Comparison of ENCODE assay signal across 1 cellular context in the genomic region with DNA sequence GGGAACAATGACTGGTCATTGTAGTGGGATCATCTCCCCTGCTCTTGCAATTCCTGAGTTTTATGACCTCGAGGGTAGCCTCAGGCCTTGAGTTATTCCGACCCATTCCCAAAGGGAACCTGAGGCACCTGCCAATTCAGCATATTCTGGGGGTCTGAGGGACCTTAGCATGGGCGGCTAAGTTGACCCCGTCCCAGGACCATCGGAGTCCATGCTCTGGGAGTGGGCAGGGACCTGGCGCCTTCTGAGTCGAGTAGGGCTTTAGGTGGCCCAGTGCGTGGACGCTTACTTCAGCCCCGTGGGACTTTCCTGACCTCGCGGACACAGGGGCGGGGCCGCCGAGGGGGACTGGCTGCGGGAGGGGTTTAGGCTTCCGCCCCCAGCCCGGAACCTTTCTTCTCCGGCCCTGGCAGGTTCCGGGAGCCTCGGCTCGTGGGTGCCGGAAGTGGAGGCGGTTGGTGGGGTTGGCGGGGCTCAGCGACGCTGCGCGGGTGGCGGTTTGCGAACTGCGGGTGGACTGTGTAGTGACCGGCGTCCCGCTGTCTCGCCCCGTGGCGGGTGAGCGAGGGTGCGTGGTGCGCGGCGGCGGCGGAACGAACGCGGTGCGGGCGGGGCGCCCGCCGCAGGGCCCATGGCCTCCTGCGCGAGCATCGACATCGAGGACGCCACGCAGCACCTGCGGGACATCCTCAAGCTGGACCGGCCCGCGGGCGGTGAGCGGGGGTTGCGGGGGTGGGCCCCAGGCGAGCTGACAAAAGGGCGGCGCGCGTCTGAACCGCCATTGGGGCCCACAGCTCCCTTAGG.
TF ChIP-seq lines count a peak whose summit lies in the region.

A gene with protein sequence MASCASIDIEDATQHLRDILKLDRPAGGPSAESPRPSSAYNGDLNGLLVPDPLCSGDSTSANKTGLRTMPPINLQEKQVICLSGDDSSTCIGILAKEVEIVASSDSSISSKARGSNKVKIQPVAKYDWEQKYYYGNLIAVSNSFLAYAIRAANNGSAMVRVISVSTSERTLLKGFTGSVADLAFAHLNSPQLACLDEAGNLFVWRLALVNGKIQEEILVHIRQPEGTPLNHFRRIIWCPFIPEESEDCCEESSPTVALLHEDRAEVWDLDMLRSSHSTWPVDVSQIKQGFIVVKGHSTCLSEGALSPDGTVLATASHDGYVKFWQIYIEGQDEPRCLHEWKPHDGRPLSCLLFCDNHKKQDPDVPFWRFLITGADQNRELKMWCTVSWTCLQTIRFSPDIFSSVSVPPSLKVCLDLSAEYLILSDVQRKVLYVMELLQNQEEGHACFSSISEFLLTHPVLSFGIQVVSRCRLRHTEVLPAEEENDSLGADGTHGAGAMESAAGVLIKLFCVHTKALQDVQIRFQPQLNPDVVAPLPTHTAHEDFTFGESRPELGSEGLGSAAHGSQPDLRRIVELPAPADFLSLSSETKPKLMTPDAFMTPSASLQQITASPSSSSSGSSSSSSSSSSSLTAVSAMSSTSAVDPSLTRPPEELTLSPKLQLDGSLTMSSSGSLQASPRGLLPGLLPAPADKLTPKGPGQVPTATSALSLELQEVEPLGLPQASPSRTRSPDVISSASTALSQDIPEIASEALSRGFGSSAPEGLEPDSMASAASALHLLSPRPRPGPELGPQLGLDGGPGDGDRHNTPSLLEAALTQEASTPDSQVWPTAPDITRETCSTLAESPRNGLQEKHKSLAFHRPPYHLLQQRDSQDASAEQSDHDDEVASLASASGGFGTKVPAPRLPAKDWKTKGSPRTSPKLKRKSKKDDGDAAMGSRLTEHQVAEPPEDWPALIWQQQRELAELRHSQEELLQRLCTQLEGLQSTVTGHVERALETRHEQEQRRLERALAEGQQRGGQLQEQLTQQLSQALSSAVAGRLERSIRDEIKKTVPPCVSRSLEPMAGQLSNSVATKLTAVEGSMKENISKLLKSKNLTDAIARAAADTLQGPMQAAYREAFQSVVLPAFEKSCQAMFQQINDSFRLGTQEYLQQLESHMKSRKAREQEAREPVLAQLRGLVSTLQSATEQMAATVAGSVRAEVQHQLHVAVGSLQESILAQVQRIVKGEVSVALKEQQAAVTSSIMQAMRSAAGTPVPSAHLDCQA (N-terminal part only) (plus strand): TSS at position 422 of the 804 bp plus-strand sequence. CDS start 210 bp downstream, at position 632.

TF ChIP-seq in K562, 482 proteins besides CTCF, POLR2A, EP300 and RAD21 (continued from another document and continues in another):
- TF ChIP-seq ARID3A (IDR thresholded peaks at IDR 0.05; ENCODE audit: borderline replicate concordance, low read depth, low read length) (peak; percentile 67), HDAC6 (IDR thresholded peaks at IDR 0.05; ENCODE audit: low read depth, low read length) (no peak), HINFP (tag; conservative IDR thresholded peaks at IDR 0.05; ENCODE audit: low read depth) (no peak), HNRNPLL (IDR thresholded peaks at IDR 0.05; ENCODE audit: low read depth, low read length, poor library complexity, severe bottlenecking) (peak; percentile 35), MTF1 (CRISPR knock-in tag; IDR thresholded peaks at IDR 0.05; ENCODE audit: borderline replicate concordance) (no peak), RBM15 (IDR thresholded peaks at IDR 0.05; ENCODE audit: insufficient read depth, low read length) (no peak), ILK (tag; IDR thresholded peaks at IDR 0.05; ENCODE audit: borderline replicate concordance, low read depth) (no peak), HBP1 (CRISPR knock-in tag; IDR thresholded peaks at IDR 0.05) (peak; percentile 81; the same call in 1 of the 2 replicates), ZSCAN29 (IDR thresholded peaks at IDR 0.05) (no peak), SMAD2 (IDR thresholded peaks at IDR 0.05; ENCODE audit: low read depth, low read length) (no peak), KDM4B (IDR thresholded peaks at IDR 0.05; ENCODE audit: borderline replicate concordance in 2 of 2, low read depth in 1 of 2) (peak in 1 of 2 experiments; percentile 80; a peak in 1 of 4 replicates), FOXJ3 (CRISPR knock-in tag; IDR thresholded peaks at IDR 0.05) (no peak), JUN (IDR thresholded peaks at IDR 0.05; ENCODE audit: borderline replicate concordance, low read depth, low read length) (no peak), JUN (CRISPR knock-in tag; IDR thresholded peaks at IDR 0.05; ENCODE audit: borderline replicate concordance) (0 out of 2 replicates have a peak, but pooled peaks have one; percentile 81), SMAD3 (CRISPR knock-in tag; conservative IDR thresholded peaks at IDR 0.05) (0 out of 2 replicates have a peak, but pooled peaks have one; percentile 42), JUNB (CRISPR knock-in tag; conservative IDR thresholded peaks at IDR 0.05) (0 out of 2 replicates have a peak, but pooled peaks have one; percentile 2), NR2C2 (CRISPR knock-in tag; IDR thresholded peaks at IDR 0.05) (peak; percentile 67; the same call in 1 of the 2 replicates), NR2C2 (tag; IDR thresholded peaks at IDR 0.05) (peak; percentile 88), ZNF197 (CRISPR knock-in tag; IDR thresholded peaks at IDR 0.05; ENCODE audit: low read depth) (no peak), SRSF1 (IDR thresholded peaks at IDR 0.05; ENCODE audit: low read depth, low read length) (no peak), TAF15 (IDR thresholded peaks at IDR 0.05; ENCODE audit: low read depth, low read length) (no peak), FOXA1 (IDR thresholded peaks at IDR 0.05; ENCODE audit: borderline replicate concordance) (no peak), U2AF2 (optimal IDR thresholded peaks at IDR 0.05; ENCODE audit: low read depth, low read length) (no peak), POLR3A (IDR thresholded peaks at IDR 0.05; ENCODE audit: borderline replicate concordance, extremely low read depth, insufficient read depth, insufficient read length) (no peak), NFXL1 (CRISPR knock-in tag; IDR thresholded peaks at IDR 0.05) (no peak), SMARCB1 (IDR thresholded peaks at IDR 0.05; ENCODE audit: insufficient read length, low read depth) (no peak), HDGF (IDR thresholded peaks at IDR 0.05) (no peak), MYNN (IDR thresholded peaks at IDR 0.05) (peak; percentile 65; the same call in 1 of the 2 replicates), MYNN (CRISPR knock-in tag; IDR thresholded peaks at IDR 0.05) (no peak), PHF21A (IDR thresholded peaks at IDR 0.05; ENCODE audit: borderline replicate concordance, low read depth) (0 out of 2 replicates have a peak, but pooled peaks have one; percentile 56), TEAD1 (CRISPR knock-in tag; IDR thresholded peaks at IDR 0.05) (peak; percentile 63 to 83; a peak in 2 of 4 replicates), PHF20 (IDR thresholded peaks at IDR 0.05; ENCODE audit: partially characterized antibody) (peak; percentile 90), NONO (IDR thresholded peaks at IDR 0.05; ENCODE audit: low read depth in 2 of 2, low read length in 1 of 2) (no peak; a peak in 1 of 4 replicates), FOXK1 (CRISPR knock-in tag; IDR thresholded peaks at IDR 0.05; ENCODE audit: borderline replicate concordance) (peak; percentile 80; the same call in 1 of the 2 replicates), MAZ (CRISPR knock-in tag; conservative IDR thresholded peaks at IDR 0.05 in 1 of 2, IDR thresholded peaks at IDR 0.05 in 1 of 2) (peak; percentile 97 to 99), ZNF165 (CRISPR knock-in tag; IDR thresholded peaks at IDR 0.05; ENCODE audit: borderline replicate concordance) (no peak), YBX1 (IDR thresholded peaks at IDR 0.05) (no peak)
- TF ChIP-seq, protein P1, sequence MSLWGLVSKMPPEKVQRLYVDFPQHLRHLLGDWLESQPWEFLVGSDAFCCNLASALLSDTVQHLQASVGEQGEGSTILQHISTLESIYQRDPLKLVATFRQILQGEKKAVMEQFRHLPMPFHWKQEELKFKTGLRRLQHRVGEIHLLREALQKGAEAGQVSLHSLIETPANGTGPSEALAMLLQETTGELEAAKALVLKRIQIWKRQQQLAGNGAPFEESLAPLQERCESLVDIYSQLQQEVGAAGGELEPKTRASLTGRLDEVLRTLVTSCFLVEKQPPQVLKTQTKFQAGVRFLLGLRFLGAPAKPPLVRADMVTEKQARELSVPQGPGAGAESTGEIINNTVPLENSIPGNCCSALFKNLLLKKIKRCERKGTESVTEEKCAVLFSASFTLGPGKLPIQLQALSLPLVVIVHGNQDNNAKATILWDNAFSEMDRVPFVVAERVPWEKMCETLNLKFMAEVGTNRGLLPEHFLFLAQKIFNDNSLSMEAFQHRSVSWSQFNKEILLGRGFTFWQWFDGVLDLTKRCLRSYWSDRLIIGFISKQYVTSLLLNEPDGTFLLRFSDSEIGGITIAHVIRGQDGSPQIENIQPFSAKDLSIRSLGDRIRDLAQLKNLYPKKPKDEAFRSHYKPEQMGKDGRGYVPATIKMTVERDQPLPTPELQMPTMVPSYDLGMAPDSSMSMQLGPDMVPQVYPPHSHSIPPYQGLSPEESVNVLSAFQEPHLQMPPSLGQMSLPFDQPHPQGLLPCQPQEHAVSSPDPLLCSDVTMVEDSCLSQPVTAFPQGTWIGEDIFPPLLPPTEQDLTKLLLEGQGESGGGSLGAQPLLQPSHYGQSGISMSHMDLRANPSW (CRISPR knock-in tag; IDR thresholded peaks at IDR 0.05): no peak
- TF ChIP-seq, protein P2, sequence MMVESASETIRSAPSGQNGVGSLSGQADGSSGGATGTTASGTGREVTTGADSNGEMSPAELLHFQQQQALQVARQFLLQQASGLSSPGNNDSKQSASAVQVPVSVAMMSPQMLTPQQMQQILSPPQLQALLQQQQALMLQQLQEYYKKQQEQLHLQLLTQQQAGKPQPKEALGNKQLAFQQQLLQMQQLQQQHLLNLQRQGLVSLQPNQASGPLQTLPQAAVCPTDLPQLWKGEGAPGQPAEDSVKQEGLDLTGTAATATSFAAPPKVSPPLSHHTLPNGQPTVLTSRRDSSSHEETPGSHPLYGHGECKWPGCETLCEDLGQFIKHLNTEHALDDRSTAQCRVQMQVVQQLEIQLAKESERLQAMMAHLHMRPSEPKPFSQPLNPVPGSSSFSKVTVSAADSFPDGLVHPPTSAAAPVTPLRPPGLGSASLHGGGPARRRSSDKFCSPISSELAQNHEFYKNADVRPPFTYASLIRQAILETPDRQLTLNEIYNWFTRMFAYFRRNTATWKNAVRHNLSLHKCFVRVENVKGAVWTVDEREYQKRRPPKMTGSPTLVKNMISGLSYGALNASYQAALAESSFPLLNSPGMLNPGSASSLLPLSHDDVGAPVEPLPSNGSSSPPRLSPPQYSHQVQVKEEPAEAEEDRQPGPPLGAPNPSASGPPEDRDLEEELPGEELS (CRISPR knock-in tag; IDR thresholded peaks at IDR 0.05; ENCODE audit: borderline replicate concordance): peak; percentile 81; the same call in 1 of the 2 replicates
- TF ChIP-seq, protein P3, sequence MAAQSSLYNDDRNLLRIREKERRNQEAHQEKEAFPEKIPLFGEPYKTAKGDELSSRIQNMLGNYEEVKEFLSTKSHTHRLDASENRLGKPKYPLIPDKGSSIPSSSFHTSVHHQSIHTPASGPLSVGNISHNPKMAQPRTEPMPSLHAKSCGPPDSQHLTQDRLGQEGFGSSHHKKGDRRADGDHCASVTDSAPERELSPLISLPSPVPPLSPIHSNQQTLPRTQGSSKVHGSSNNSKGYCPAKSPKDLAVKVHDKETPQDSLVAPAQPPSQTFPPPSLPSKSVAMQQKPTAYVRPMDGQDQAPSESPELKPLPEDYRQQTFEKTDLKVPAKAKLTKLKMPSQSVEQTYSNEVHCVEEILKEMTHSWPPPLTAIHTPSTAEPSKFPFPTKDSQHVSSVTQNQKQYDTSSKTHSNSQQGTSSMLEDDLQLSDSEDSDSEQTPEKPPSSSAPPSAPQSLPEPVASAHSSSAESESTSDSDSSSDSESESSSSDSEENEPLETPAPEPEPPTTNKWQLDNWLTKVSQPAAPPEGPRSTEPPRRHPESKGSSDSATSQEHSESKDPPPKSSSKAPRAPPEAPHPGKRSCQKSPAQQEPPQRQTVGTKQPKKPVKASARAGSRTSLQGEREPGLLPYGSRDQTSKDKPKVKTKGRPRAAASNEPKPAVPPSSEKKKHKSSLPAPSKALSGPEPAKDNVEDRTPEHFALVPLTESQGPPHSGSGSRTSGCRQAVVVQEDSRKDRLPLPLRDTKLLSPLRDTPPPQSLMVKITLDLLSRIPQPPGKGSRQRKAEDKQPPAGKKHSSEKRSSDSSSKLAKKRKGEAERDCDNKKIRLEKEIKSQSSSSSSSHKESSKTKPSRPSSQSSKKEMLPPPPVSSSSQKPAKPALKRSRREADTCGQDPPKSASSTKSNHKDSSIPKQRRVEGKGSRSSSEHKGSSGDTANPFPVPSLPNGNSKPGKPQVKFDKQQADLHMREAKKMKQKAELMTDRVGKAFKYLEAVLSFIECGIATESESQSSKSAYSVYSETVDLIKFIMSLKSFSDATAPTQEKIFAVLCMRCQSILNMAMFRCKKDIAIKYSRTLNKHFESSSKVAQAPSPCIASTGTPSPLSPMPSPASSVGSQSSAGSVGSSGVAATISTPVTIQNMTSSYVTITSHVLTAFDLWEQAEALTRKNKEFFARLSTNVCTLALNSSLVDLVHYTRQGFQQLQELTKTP (IDR thresholded peaks at IDR 0.05; ENCODE audit: low read depth in 1 of 2, partially characterized antibody in 2 of 2): no peak
